In the genomic region with DNA sequence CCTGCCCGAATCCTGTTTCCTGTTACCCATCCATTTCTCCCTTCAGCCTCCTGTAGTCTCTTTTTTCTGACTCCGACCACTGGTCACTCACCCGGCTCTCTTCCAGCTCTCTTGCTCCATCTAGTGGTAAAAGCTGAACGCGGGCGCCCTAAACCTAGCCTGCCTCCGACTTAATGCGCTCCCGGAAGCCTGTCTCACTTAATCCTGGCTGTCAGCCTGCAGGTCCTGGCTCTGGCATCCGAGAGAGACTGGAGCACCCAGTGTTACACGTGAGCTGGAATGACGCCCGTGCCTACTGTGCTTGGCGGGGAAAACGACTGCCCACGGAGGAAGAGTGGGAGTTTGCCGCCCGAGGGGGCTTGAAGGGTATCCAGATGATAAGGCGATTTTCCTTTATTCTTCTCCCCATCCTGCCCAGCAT, we compare ENCODE assay signal across 8 cellular contexts. TPM values are rescaled to one million over a fixed set of nuclear protein-coding genes. Genes with fewer than 3 reads are reported as not detected.
A peak's percentile ranks its signal among the peaks of the same experiment; 100 is the strongest.
DNase-seq lines count a peak whose midpoint lies in the region; ATAC-seq and TF ChIP-seq lines count a peak whose summit lies in the region.

No MANE protein-coding gene starts in this region.

- peak; percentile 83 for ATAC-seq in HG03196 (IDR thresholded peaks at IDR 0.05; ENCODE audit: unreplicated experiment)
- peak; percentile 88 for ATAC-seq in activated CD4-positive, alpha-beta T cell treated with anti-CD3 and anti-CD28 coated beads for 36 hours

- POLR2A ChIA-PET in activated CD4-positive, alpha-beta T cell treated with anti-CD3 and anti-CD28 coated beads for 36 hours (lab: Charles Lee) = interaction anchor here (0.6 kb wide), 1 partner anchor 163 kb away, joined by 3 read pairs; no protein-coding TSS in a partner anchor

- peaks cover 2 to 17% (median 11%) of the 10 kb centered on the region in 4 donors for H3K4me1 ChIP-seq in liver (ENCODE audit: control insufficient read depth in 4 of 4, insufficient read depth in 4 of 4, low read length in 3 of 4)

- peak; percentile 97 for TF ChIP-seq CTCF in choroid plexus epithelial cell (conservative IDR thresholded peaks at IDR 0.05; ENCODE audit: low read depth, low read length)
- TF ChIP-seq CTCF in liver (IDR thresholded peaks at IDR 0.05; ENCODE audit: low read depth, low read length, missing input control) = peak; percentile 98

- no peak overlapping the region for H3K27ac ChIP-seq in liver (ENCODE audit: low read depth in 1 of 2, low read length in 2 of 2)

- no peaks in the 10 kb centered on the region for H3K9me3 Mint-ChIP-seq in activated CD4-positive, alpha-beta T cell treated with anti-CD3 and anti-CD28 coated beads for 36 hours (ENCODE audit: low read depth)

- CTCF ChIA-PET in activated CD4-positive, alpha-beta T cell treated with anti-CD3 and anti-CD28 coated beads for 36 hours (lab: Charles Lee) = interaction anchor here (0.6 to 6.3 kb wide), 15 partner anchors 9 to 748 kb away, joined by 3 to 41 read pairs (median 4); a partner anchor contains a TSS

- H3K27ac Mint-ChIP-seq in activated CD4-positive, alpha-beta T cell treated with anti-CD3 and anti-CD28 coated beads for 36 hours = peak overlapping the region; percentile 11

- TF ChIP-seq RAD21 in liver (IDR thresholded peaks at IDR 0.05) = peak; percentile 98 to 99

- peaks cover 6% of the 10 kb centered on the region for H3K4me1 Mint-ChIP-seq in activated CD4-positive, alpha-beta T cell treated with anti-CD3 and anti-CD28 coated beads for 36 hours

- H3K4me3 Mint-ChIP-seq in activated CD4-positive, alpha-beta T cell treated with anti-CD3 and anti-CD28 coated beads for 36 hours = no peak overlapping the region

- peaks cover 39% of the 10 kb centered on the region for H3K36me3 Mint-ChIP-seq in activated CD4-positive, alpha-beta T cell treated with anti-CD3 and anti-CD28 coated beads for 36 hours (ENCODE audit: low read depth)

- DNase-seq in C1 segment of cervical spinal cord (lab: John Stamatoyannopoulos, UW) (peak in 13 of 14 donors; percentile 4 to 75 (median 67)), GM19238 (ENCODE audit: insufficient read length, low spot score) (peak; percentile 64), NCI-H460 (ENCODE audit: extremely low read depth, low read depth) (peak; percentile 36), choroid plexus epithelial cell (ENCODE audit: low read depth) (peak; percentile 88)
- peak; percentile 78 for DNase-seq in activated CD4-positive, alpha-beta T cell treated with anti-CD3 and anti-CD28 coated beads for 36 hours
- DNase-seq in stimulated activated CD4-positive, alpha-beta T cell treated with anti-CD3 and anti-CD28 coated beads, TNF-alpha, amount 100 ng/mL, for 4 hours (ENCODE audit: low read depth in 3 of 3) = peak; percentile 35 to 41 (median 41)

- intact Hi-C loops in activated CD4-positive, alpha-beta T cell treated with anti-CD3 and anti-CD28 coated beads for 36 hours (cut with DNase I, micrococcal nuclease) = loop anchor here (1.0 kb wide), 2 partner anchors 69 to 433 kb away; no protein-coding TSS in a partner anchor

- no peaks in the 10 kb centered on the region for H3K27me3 ChIP-seq in liver (ENCODE audit: control insufficient read depth in 4 of 4, insufficient read depth in 4 of 4, low read length in 3 of 4)

- no peaks in the 10 kb centered on the region for H3K9me3 ChIP-seq in liver (ENCODE audit: control insufficient read depth in 4 of 4, low read length in 3 of 4)

- H3K4me3 ChIP-seq in choroid plexus epithelial cell (ENCODE audit: low read depth, low read length) (no peak overlapping the region), liver (ENCODE audit: low read depth in 1 of 3, low read length in 3 of 3) (no peak overlapping the region)

- 13% methylated on average over 19 of the region's 19 CpGs for WGBS in liver

- no peak overlapping the region for H3K9ac ChIP-seq in liver (ENCODE audit: low read depth in 1 of 2, low read length in 2 of 2)

- no peaks in the 10 kb centered on the region for H3K27me3 Mint-ChIP-seq in activated CD4-positive, alpha-beta T cell treated with anti-CD3 and anti-CD28 coated beads for 36 hours

- peaks cover 5 to 20% (median 12%) of the 10 kb centered on the region in 4 donors for H3K36me3 ChIP-seq in liver (ENCODE audit: control insufficient read depth in 4 of 4, insufficient read depth in 3 of 4, low read depth in 1 of 4, low read length in 3 of 4)

TF ChIP-seq in liver, 16 proteins besides CTCF, POLR2A, EP300 and RAD21 (continues in another document):
- TF ChIP-seq GABPA (IDR thresholded peaks at IDR 0.05 in 1 of 2, conservative IDR thresholded peaks at IDR 0.05 in 1 of 2) (peak in 1 of 2 donors; percentile 74), EGR1 (IDR thresholded peaks at IDR 0.05; ENCODE audit: low read depth in 2 of 2) (no peak), FOXA2 (IDR thresholded peaks at IDR 0.05) (no peak), HNF4A (conservative IDR thresholded peaks at IDR 0.05) (peak; percentile 28 to 43), JUND (IDR thresholded peaks at IDR 0.05) (peak in 1 of 2 donors; percentile 15), FOXA1 (IDR thresholded peaks at IDR 0.05) (no peak), NR2F2 (IDR thresholded peaks at IDR 0.05) (no peak)
- TF ChIP-seq, protein P1, sequence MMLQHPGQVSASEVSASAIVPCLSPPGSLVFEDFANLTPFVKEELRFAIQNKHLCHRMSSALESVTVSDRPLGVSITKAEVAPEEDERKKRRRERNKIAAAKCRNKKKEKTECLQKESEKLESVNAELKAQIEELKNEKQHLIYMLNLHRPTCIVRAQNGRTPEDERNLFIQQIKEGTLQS (IDR thresholded peaks at IDR 0.05) = peak; percentile 39
- TF ChIP-seq, protein P2, sequence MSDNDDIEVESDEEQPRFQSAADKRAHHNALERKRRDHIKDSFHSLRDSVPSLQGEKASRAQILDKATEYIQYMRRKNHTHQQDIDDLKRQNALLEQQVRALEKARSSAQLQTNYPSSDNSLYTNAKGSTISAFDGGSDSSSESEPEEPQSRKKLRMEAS (IDR thresholded peaks at IDR 0.05) = peak; percentile 29
- TF ChIP-seq, protein P3, sequence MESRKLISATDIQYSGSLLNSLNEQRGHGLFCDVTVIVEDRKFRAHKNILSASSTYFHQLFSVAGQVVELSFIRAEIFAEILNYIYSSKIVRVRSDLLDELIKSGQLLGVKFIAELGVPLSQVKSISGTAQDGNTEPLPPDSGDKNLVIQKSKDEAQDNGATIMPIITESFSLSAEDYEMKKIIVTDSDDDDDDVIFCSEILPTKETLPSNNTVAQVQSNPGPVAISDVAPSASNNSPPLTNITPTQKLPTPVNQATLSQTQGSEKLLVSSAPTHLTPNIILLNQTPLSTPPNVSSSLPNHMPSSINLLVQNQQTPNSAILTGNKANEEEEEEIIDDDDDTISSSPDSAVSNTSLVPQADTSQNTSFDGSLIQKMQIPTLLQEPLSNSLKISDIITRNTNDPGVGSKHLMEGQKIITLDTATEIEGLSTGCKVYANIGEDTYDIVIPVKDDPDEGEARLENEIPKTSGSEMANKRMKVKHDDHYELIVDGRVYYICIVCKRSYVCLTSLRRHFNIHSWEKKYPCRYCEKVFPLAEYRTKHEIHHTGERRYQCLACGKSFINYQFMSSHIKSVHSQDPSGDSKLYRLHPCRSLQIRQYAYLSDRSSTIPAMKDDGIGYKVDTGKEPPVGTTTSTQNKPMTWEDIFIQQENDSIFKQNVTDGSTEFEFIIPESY (IDR thresholded peaks at IDR 0.05) = no peak

RNA-seq across cellular contexts. Expression of a gene that starts 10.3 kb away (rescaled TPM):
- 81.5 and 99.4 TPM in 2 replicates for total RNA-seq in NCI-H460 (2014; rRNA removed; shearing (Covaris generic))
- 99.7 and 107 TPM in 2 replicates for polyA plus RNA-seq in NCI-H460 (2014; cell fraction: nucleus; rRNA removed)
- total RNA-seq in activated CD4-positive, alpha-beta T cell treated with anti-CD3 and anti-CD28 coated beads for 36 hours = 100 to 1,000 TPM; 117 to 128 TPM
- total RNA-seq in liver = 100 to 1,000 TPM in 1 of 2 donors, 10 to 100 TPM in 1; 75.3 to 104 TPM
- polyA plus RNA-seq in liver = 10 to 100 TPM; 67.1 to 74.2 TPM

RNA-seq across cellular contexts. Expression of a gene that starts 18.4 kb away (rescaled TPM):
- total RNA-seq in NCI-H460 (2014; rRNA removed; shearing (Covaris generic)) = not detected in 2 replicates
- 0.25 TPM in 1 of 2 replicates, not detected in the other for polyA plus RNA-seq in NCI-H460 (2014; cell fraction: nucleus; rRNA removed)
- total RNA-seq in activated CD4-positive, alpha-beta T cell treated with anti-CD3 and anti-CD28 coated beads for 36 hours = 1 to 10 TPM; 1.2 to 1.6 TPM
- total RNA-seq in liver = 1 to 10 TPM in 1 of 2 donors, under 1 TPM in 1; 0.19 to 1.0 TPM
- polyA plus RNA-seq in liver = under 1 TPM; 0.18 to 0.30 TPM

RNA-seq across cellular contexts. Expression of a gene that starts 22.8 kb away (rescaled TPM):
- 134 and 137 TPM in 2 replicates for total RNA-seq in NCI-H460 (2014; rRNA removed; shearing (Covaris generic))
- 97.8 and 147 TPM in 2 replicates for polyA plus RNA-seq in NCI-H460 (2014; cell fraction: nucleus; rRNA removed)
- 100 to 1,000 TPM; 182 to 237 TPM for total RNA-seq in activated CD4-positive, alpha-beta T cell treated with anti-CD3 and anti-CD28 coated beads for 36 hours
- 10 to 100 TPM; 48.6 to 80.0 TPM for total RNA-seq in liver
- 10 to 100 TPM; 44.6 to 49.5 TPM for polyA plus RNA-seq in liver

RNA-seq across cellular contexts. Expression of a gene that starts 23.1 kb away (rescaled TPM):
- 40.3 and 50.0 TPM in 2 replicates for total RNA-seq in NCI-H460 (2014; rRNA removed; shearing (Covaris generic))
- polyA plus RNA-seq in NCI-H460 (2014; cell fraction: nucleus; rRNA removed) = 14.5 and 16.3 TPM in 2 replicates
- 10 to 100 TPM; 24.4 to 30.3 TPM for total RNA-seq in activated CD4-positive, alpha-beta T cell treated with anti-CD3 and anti-CD28 coated beads for 36 hours
- total RNA-seq in liver = 10 to 100 TPM; 10.6 to 35.9 TPM
- polyA plus RNA-seq in liver = 1 to 10 TPM; 5.5 to 7.4 TPM

RNA-seq across cellular contexts. Expression of a gene that starts 31.9 kb away (rescaled TPM):
- 141 and 167 TPM in 2 replicates for total RNA-seq in NCI-H460 (2014; rRNA removed; shearing (Covaris generic))
- polyA plus RNA-seq in NCI-H460 (2014; cell fraction: nucleus; rRNA removed) = 240 and 296 TPM in 2 replicates
- total RNA-seq in activated CD4-positive, alpha-beta T cell treated with anti-CD3 and anti-CD28 coated beads for 36 hours = 100 to 1,000 TPM; 537 to 693 TPM
- 100 to 1,000 TPM; 169 to 182 TPM for total RNA-seq in liver
- polyA plus RNA-seq in liver = 100 to 1,000 TPM; 322 to 356 TPM

Comparison
In these comparisons a context has a peak if more than half of its experiments do, and no peak if none do; other contexts are left out.
1. DNase-seq: peak in every context shown above with its lines; median percentile 88 in choroid plexus epithelial cell; 78 in activated CD4-positive, alpha-beta T cell treated with anti-CD3 and anti-CD28 coated beads for 36 hours; 67 in C1 segment of cervical spinal cord; 64 in GM19238; 41 in stimulated activated CD4-positive, alpha-beta T cell treated with anti-CD3 and anti-CD28 coated beads, TNF-alpha, amount 100 ng/mL, for 4 hours; 36 in NCI-H460.